In the genomic region with DNA sequence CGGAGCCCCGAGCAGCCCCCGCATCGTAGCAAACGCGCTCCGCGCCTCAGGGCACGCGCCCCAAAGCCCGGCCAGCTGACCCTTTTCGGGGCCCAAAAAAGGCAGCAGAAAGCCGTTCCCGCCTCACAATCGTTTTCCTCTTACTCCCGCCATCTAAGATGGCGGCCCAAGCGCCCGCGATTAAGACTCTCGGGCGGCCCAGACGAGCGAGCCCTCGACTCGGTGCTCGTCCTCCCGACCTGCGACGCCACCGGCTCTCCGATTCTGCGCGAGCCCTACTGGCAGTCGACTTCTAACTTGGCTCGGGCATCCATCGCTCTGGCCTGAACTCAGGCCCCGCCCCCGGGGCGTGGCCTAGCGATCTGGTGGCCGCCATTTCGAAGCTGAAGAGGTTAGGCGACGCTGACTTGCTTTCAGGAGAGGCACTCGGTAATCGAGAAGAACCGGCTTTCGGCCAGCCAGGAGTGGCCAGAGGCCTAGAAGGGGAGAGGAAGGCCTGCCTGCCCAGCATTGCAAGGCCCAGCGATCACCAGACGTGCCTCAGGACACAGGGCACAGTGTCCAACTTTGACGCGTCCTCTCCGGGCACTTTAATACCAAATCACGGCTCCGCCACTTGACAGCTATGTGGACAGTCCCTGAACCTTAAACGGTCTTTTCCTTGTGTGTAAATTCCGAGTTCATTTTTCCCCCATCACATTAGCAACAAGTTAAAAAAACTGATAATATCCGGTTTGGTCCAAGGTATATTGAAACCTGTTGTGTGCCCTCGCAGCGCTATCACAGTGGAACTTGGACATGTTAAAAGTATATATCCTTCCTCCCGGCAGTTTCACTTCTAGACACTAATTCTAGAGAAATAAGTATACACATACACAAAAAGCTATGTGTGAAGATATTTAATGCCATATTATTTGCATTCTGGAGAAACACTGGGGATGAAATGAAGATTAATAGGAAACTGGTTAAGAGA, we compare ENCODE assay signal across 8 cellular contexts. TPM values are rescaled to one million over a fixed set of nuclear protein-coding genes. Genes with fewer than 3 reads are reported as not detected.
DNase-seq lines count a peak whose midpoint lies in the region; ATAC-seq and TF ChIP-seq lines count a peak whose summit lies in the region.

A gene (minus strand): TSS at position 182 of the 973 bp plus-strand sequence. CDS start 45,396 bp downstream, outside the sequence.

- intact Hi-C loops in T-helper 1 cell treated with Interleukin-12 subunit alpha and Interleukin-12 subunit beta and Interleukin-4 antibody, amounts not matched to agents 30 ng/mL and 1 ng/mL, for 36 hours (cut with micrococcal nuclease), result loop anchor here (1.0 to 10.0 kb wide), 16 partner anchors 37 to 1987 kb away; a partner anchor contains a TSS
- intact Hi-C loops in heart right ventricle (cut with DNase I) (loop anchor here in 5 of 10 donors (2.0 to 5.0 kb wide), 5 partner anchors 37 to 107 kb away; a partner anchor contains a TSS), posterior vena cava (cut with DNase I) (loop anchor here in 1 of 2 donors (5.0 kb wide), 1 partner anchor 107 kb away; a partner anchor contains a TSS), upper lobe of right lung (cut with DNase I) (no loop called here)

- TF ChIP-seq CTCF in GM13976 (IDR thresholded peaks at IDR 0.05; ENCODE audit: borderline replicate concordance, control extremely low read depth, extremely low read depth, insufficient read depth, missing control alignments) (no peak), heart right ventricle (IDR thresholded peaks at IDR 0.05) (no peak), upper lobe of right lung (IDR thresholded peaks at IDR 0.05) (no peak)

- peaks cover 4 to 41% (median 34%) of the 10 kb centered on the region in 9 donors for H3K4me1 ChIP-seq in heart right ventricle
- peaks cover 34% of the 10 kb centered on the region for H3K4me1 ChIP-seq in upper lobe of right lung

- 1% methylated on average over 62 of the region's 62 CpGs for WGBS in heart right ventricle, 2 donors

- H3K27me3 ChIP-seq in heart right ventricle (no peaks in the 10 kb centered on the region), upper lobe of right lung (no peaks in the 10 kb centered on the region)

- H3K27ac ChIP-seq in heart right ventricle, result peak within 1 kb of the TSS; percentile 96 to 100 (median 99)
- H3K27ac ChIP-seq in upper lobe of right lung, result peak within 1 kb of the TSS; percentile 99

- H3K9me3 ChIP-seq in heart right ventricle, result no peaks in the 10 kb centered on the region
- no peaks in the 10 kb centered on the region for H3K9me3 ChIP-seq in upper lobe of right lung

- DNase-seq in GM13976 (ENCODE audit: low spot score) (peak; percentile 98), NCI-H146 treated with DMSO at 0.1 percent for 48 hours (lab: John Stamatoyannopoulos, UW; ENCODE audit: unreplicated experiment) (peak; percentile 91), amniotic epithelial cell (ENCODE audit: low read depth) (peak; percentile 97), heart right ventricle (peak; percentile 98), posterior vena cava (ENCODE audit: low spot score) (peak; percentile 99), upper lobe of right lung (peak; percentile 99)

- H3K36me3 ChIP-seq in heart right ventricle (peaks cover 0 to 4% (median 0%) of the 10 kb centered on the region in 9 donors), upper lobe of right lung (no peaks in the 10 kb centered on the region)

- H3K4me3 ChIP-seq in heart right ventricle, result peak within 1 kb of the TSS; percentile 73 to 95 (median 92)
- peak within 1 kb of the TSS; percentile 86 for H3K4me3 ChIP-seq in upper lobe of right lung

- ATAC-seq in HG02870 (IDR thresholded peaks at IDR 0.05; ENCODE audit: unreplicated experiment) (peak; percentile 89), heart right ventricle (peak; percentile 93 to 98 (median 95)), upper lobe of right lung (peak; percentile 99)

- in situ Hi-C loops in GM13976 (cut with MboI; ENCODE audit: low sequenced_read_pairs, unreplicated experiment), result no loop called here

RNA-seq across cellular contexts. Expression of the gene that starts here (rescaled TPM):
- total RNA-seq in T-helper 1 cell treated with Interleukin-12 subunit alpha and Interleukin-12 subunit beta and Interleukin-4 antibody, amounts not matched to agents 30 ng/mL and 1 ng/mL, for 36 hours, result 95.9 and 104 TPM in 2 replicates
- total RNA-seq in heart right ventricle, result 100 to 1,000 TPM in 9 of 10 donors, 10 to 100 TPM in 1; 98.1 to 193 (median 129) TPM
- polyA plus RNA-seq in heart right ventricle, result 10 to 100 TPM; 65.4 to 81.5 TPM
- total RNA-seq in posterior vena cava, result 10 to 100 TPM; 73.9 to 85.4 TPM
- 91.6 TPM for total RNA-seq in upper lobe of right lung

Comparison
In these comparisons a context has a peak if more than half of its experiments do, and no peak if none do; other contexts are left out.
1. Peak in every context shown above with its lines: DNase-seq, ATAC-seq, H3K4me3 ChIP-seq and H3K27ac ChIP-seq.